11 cellular contexts compared by ENCODE assay signal in genomic region chr13:41546372-41547252, GRCh38.
A peak's percentile ranks its signal among the peaks of the same experiment; 100 is the strongest.
DNase-seq lines count a peak whose midpoint lies in the region; TF ChIP-seq lines count a peak whose summit lies in the region.
"Had no signal": no experiment of that assay in that cellular context is flagged by ENCODE, and none has a peak within 500 bp of the region (broad histone marks: within the 10 kb centered on the region; RNA-seq: fewer than 3 reads in every experiment).

No MANE protein-coding gene starts in this region.

- H3K79me2 ChIP-seq in trophoblast cell (ENCODE audit: control insufficient read depth, insufficient read depth, low read length, poor library complexity): no peaks in the 10 kb centered on the region

- H3K27me3 ChIP-seq in dorsolateral prefrontal cortex (no peaks in the 10 kb centered on the region), trophoblast cell (ENCODE audit: insufficient read depth, low read length) (no peaks in the 10 kb centered on the region)

- H3K14ac ChIP-seq in trophoblast cell (ENCODE audit: low read length): no peak overlapping the region

- no peak for TF ChIP-seq CTCF in dorsolateral prefrontal cortex (IDR thresholded peaks at IDR 0.05 in 54 of 56, conservative IDR thresholded peaks at IDR 0.05 in 2 of 56; ENCODE audit: low read depth in 1 of 56, partially characterized antibody in 56 of 56)

- H3K79me1 ChIP-seq in trophoblast cell (ENCODE audit: low read length): no peaks in the 10 kb centered on the region

- H2BK5ac ChIP-seq in trophoblast cell (ENCODE audit: low read depth, low read length, poor library complexity): no peak overlapping the region

- no peak overlapping the region for H2BK120ac ChIP-seq in trophoblast cell (ENCODE audit: insufficient read depth, low read length, poor library complexity)

- peaks cover 11% of the 10 kb centered on the region for H3K9me3 ChIP-seq in trophoblast cell (ENCODE audit: insufficient read depth, low read depth, low read length)
- H3K9me3 ChIP-seq: HAP-1 had no signal

- no peak overlapping the region for H3K4ac ChIP-seq in trophoblast cell (ENCODE audit: low read depth, low read length)

- WGBS in trophoblast cell (ENCODE audit: extremely low coverage, insufficient coverage, insufficient read length): no CpG with 5 or more reads among the region's 14 CpGs

- H4K12ac ChIP-seq in trophoblast cell (ENCODE audit: low read depth, low read length): no peak overlapping the region

- peaks cover 0 to 6% of the 10 kb centered on the region in 2 experiments for H3K4me1 ChIP-seq in trophoblast cell (ENCODE audit: control insufficient read depth in 1 of 2, insufficient read depth in 2 of 2, low read length in 2 of 2)
- H3K4me1 ChIP-seq: HAP-1 had no signal

- H3K23ac ChIP-seq in trophoblast cell (ENCODE audit: low read length): no peak overlapping the region

- no peak overlapping the region for H4K8ac ChIP-seq in trophoblast cell (ENCODE audit: low read depth, low read length)

- no peak overlapping the region for H2AFZ ChIP-seq in trophoblast cell (ENCODE audit: insufficient read depth, low read length, poor library complexity)

- no peak overlapping the region for H3K9ac ChIP-seq in trophoblast cell (ENCODE audit: low read length)

- H4K91ac ChIP-seq in trophoblast cell (ENCODE audit: low read depth, low read length): no peak overlapping the region

- H3K4me3 ChIP-seq in dorsolateral prefrontal cortex: peak overlapping the region in 23 of 59 donors; percentile 1 to 46 (median 16)
- no peak overlapping the region for H3K4me3 ChIP-seq in trophoblast cell (ENCODE audit: low read depth, low read length)
- H3K4me3 ChIP-seq: HAP-1 had no signal

- intact Hi-C loops in dorsolateral prefrontal cortex (cut with DNase I): loop anchor here (1.0 to 5.0 kb wide), 5 partner anchors 16 to 106 kb away; partner anchors contain the start of gene RGCC (in 1 of the 2)

- DNase-seq in COLO829 (ENCODE audit: low spot score) (peak; percentile 79), M059J (ENCODE audit: low read depth) (peak; percentile 92), dorsolateral prefrontal cortex (peak in 1 of 10 donors; percentile 47), trophoblast cell (no peak), NCI-H82 treated with DMSO at 0.1 percent for 48 hours (lab: John Stamatoyannopoulos, UW; ENCODE audit: unreplicated experiment) (no peak), NOMO-1 (lab: John Stamatoyannopoulos, UW; ENCODE audit: unreplicated experiment in 2 of 2) (no peak), NCI-H187 (lab: John Stamatoyannopoulos, UW) (no peak)
- no peak for DNase-seq in activated CD8-positive, alpha-beta memory T cell treated with anti-CD3 and anti-CD28 coated beads, Interleukin-2, amount 50 U/mL, for 48 hours
- DNase-seq: effector memory CD4-positive, alpha-beta T cell; NCI-H1694 had no signal

- H3K27ac ChIP-seq in dorsolateral prefrontal cortex: peak overlapping the region; percentile 92 to 100 (median 99)
- H3K27ac ChIP-seq in trophoblast cell (ENCODE audit: low read depth, low read length): no peak overlapping the region

- no peaks in the 10 kb centered on the region for H3K36me3 ChIP-seq in trophoblast cell (ENCODE audit: control insufficient read depth in 1 of 2, insufficient read depth in 2 of 2, low read length in 2 of 2)
- H3K36me3 ChIP-seq: HAP-1 had no signal

- no peak overlapping the region for H3K18ac ChIP-seq in trophoblast cell (ENCODE audit: low read length)

- H3K4me2 ChIP-seq in trophoblast cell (ENCODE audit: low read length): no peak overlapping the region

- H2BK12ac ChIP-seq in trophoblast cell (ENCODE audit: low read length): peak overlapping the region; percentile 11

- no peak overlapping the region for H2AK5ac ChIP-seq in trophoblast cell (ENCODE audit: low read length)

Comparison
In these comparisons a context has a peak if more than half of its experiments do, and no peak if none do; other contexts are left out.
1. DNase-seq: peak in COLO829 (single experiment) and M059J (single experiment); none in trophoblast cell (0 of 2), NCI-H82 treated with DMSO at 0.1 percent for 48 hours (single experiment), NOMO-1 (0 of 2), activated CD8-positive, alpha-beta memory T cell treated with anti-CD3 and anti-CD28 coated beads, Interleukin-2, amount 50 U/mL, for 48 hours (single experiment) and NCI-H187 (0 of 2).